8 cellular contexts compared by ENCODE assay signal in genomic region chr11:47524200-47524874, GRCh38. TPM values are rescaled to one million over a fixed set of nuclear protein-coding genes. Genes with fewer than 3 reads are reported as not detected.
DNase-seq lines count a peak whose midpoint lies in the region; TF ChIP-seq lines count a peak whose summit lies in the region.

No MANE protein-coding gene starts in this region.

- H3K9ac ChIP-seq in HUES64 (ENCODE audit: low read depth, low read length) (peak overlapping the region; percentile 39; the same call in 1 of the 2 replicates), skeletal muscle tissue (ENCODE audit: low read depth in 1 of 3, low read length in 3 of 3) (peak overlapping the region; percentile 71 to 77 (median 76))

- H4K20me1 ChIP-seq in hepatocyte (ENCODE audit: insufficient read depth, poor library complexity, severe bottlenecking): peaks cover 96% of the 10 kb centered on the region

- peak; percentile 11 for DNase-seq in COLO668 (lab: John Stamatoyannopoulos, UW; ENCODE audit: unreplicated experiment)
- no peak for DNase-seq in ascending aorta (ENCODE audit: low spot score in 2 of 2)
- DNase-seq in hepatocyte (ENCODE audit: low spot score): peak; percentile 23
- DNase-seq in NCI-H774 (lab: John Stamatoyannopoulos, UW): no peak
- DNase-seq in NCI-H1436 treated with DMSO at 0.1 percent for 48 hours (lab: John Stamatoyannopoulos, UW): no peak
- no peak for DNase-seq in SIG-M5 (lab: John Stamatoyannopoulos, UW)

- peaks cover 96% of the 10 kb centered on the region for H3K79me2 ChIP-seq in hepatocyte

- 55% methylated on average over 9 of the region's 9 CpGs for WGBS in HUES64
- WGBS in hepatocyte (ENCODE audit: low lambda C conversion rate, missing lambda C conversion rate): 45% methylated on average over 9 of the region's 9 CpGs

- intact Hi-C loops in ascending aorta (cut with DNase I): no loop called here

- no peaks in the 10 kb centered on the region for H3K27me3 ChIP-seq in HUES64 (ENCODE audit: insufficient read depth, low read length)
- no peaks in the 10 kb centered on the region for H3K27me3 ChIP-seq in ascending aorta
- no peaks in the 10 kb centered on the region for H3K27me3 ChIP-seq in hepatocyte
- H3K27me3 ChIP-seq in skeletal muscle tissue (ENCODE audit: control insufficient read depth in 3 of 3, insufficient read depth in 3 of 3, low read length in 3 of 3): no peaks in the 10 kb centered on the region

- H3K4me2 ChIP-seq in hepatocyte: peak overlapping the region; percentile 53

- peaks cover 37% of the 10 kb centered on the region for H3K4me1 ChIP-seq in HUES64 (ENCODE audit: insufficient read depth, low read length)
- H3K4me1 ChIP-seq in ascending aorta: peaks cover 7 to 47% of the 10 kb centered on the region in 2 donors
- H3K4me1 ChIP-seq in hepatocyte (ENCODE audit: insufficient read depth): peaks cover 28% of the 10 kb centered on the region
- H3K4me1 ChIP-seq in skeletal muscle tissue (ENCODE audit: control insufficient read depth in 3 of 3, insufficient read depth in 3 of 3, low read length in 3 of 3): peaks cover 42 to 44% (median 44%) of the 10 kb centered on the region in 3 donors

- H3K4me3 ChIP-seq in HUES64 (ENCODE audit: low read length) (no peak overlapping the region), ascending aorta (peak overlapping the region; percentile 10 to 56), hepatocyte (no peak overlapping the region), skeletal muscle tissue (ENCODE audit: low read length in 3 of 3) (peak overlapping the region; percentile 50 to 61 (median 55))

- no peaks in the 10 kb centered on the region for H3K9me2 ChIP-seq in hepatocyte (replicated peaks; ENCODE audit: insufficient read depth)

- peak overlapping the region; percentile 77 for H3K27ac ChIP-seq in HUES64 (ENCODE audit: low read depth, low read length)
- peak overlapping the region; percentile 62 to 87 for H3K27ac ChIP-seq in ascending aorta
- H3K27ac ChIP-seq in hepatocyte: peak overlapping the region; percentile 87
- peak overlapping the region; percentile 91 for H3K27ac ChIP-seq in skeletal muscle tissue (ENCODE audit: low read depth, low read length)

- H3K36me3 ChIP-seq in HUES64 (ENCODE audit: insufficient read depth, low read length): no peaks in the 10 kb centered on the region
- H3K36me3 ChIP-seq in ascending aorta: no peaks in the 10 kb centered on the region
- H3K36me3 ChIP-seq in hepatocyte (replicated peaks; ENCODE audit: insufficient read depth, low read depth): no peaks in the 10 kb centered on the region
- H3K36me3 ChIP-seq in skeletal muscle tissue (ENCODE audit: control insufficient read depth in 3 of 3, insufficient read depth in 3 of 3, low read length in 3 of 3): no peaks in the 10 kb centered on the region

- TF ChIP-seq CTCF in ascending aorta (IDR thresholded peaks at IDR 0.05) (no peak), hepatocyte (IDR thresholded peaks at IDR 0.05; ENCODE audit: poor library complexity) (no peak)

- H2AFZ ChIP-seq in hepatocyte: no peak overlapping the region

- H3K9me3 ChIP-seq in HUES64 (ENCODE audit: insufficient read depth, low read depth, low read length): no peaks in the 10 kb centered on the region
- no peaks in the 10 kb centered on the region for H3K9me3 ChIP-seq in ascending aorta
- H3K9me3 ChIP-seq in hepatocyte (ENCODE audit: low read depth): no peaks in the 10 kb centered on the region
- no peaks in the 10 kb centered on the region for H3K9me3 ChIP-seq in skeletal muscle tissue (ENCODE audit: control insufficient read depth in 3 of 3, low read length in 3 of 3)

RNA-seq across cellular contexts. Expression of gene CELF1, which starts 28.6 kb away (rescaled TPM):
- 83.2 TPM for polyA plus RNA-seq in HUES64 (2013, experiment 1 of 2)
- 73.5 TPM for polyA plus RNA-seq in HUES64 (2013, experiment 2 of 2)
- total RNA-seq in ascending aorta (68.9 TPM), hepatocyte (82.7 and 84.6 TPM in 2 replicates), skeletal muscle tissue (74.6 TPM)
- 59.1 and 70.3 TPM in 2 replicates for polyA plus RNA-seq in hepatocyte

RNA-seq across cellular contexts. Expression of gene PTPMT1, which starts 41.1 kb away (rescaled TPM):
- 42.3 TPM for polyA plus RNA-seq in HUES64 (2013, experiment 1 of 2)
- polyA plus RNA-seq in HUES64 (2013, experiment 2 of 2): 45.5 TPM
- total RNA-seq in ascending aorta (215 TPM), hepatocyte (112 and 120 TPM in 2 replicates), skeletal muscle tissue (18.8 TPM)
- polyA plus RNA-seq in hepatocyte: 100 and 108 TPM in 2 replicates

RNA-seq across cellular contexts. Expression of gene KBTBD4, which starts 54.4 kb away (rescaled TPM):
- 18.0 TPM for polyA plus RNA-seq in HUES64 (2013, experiment 1 of 2)
- 15.2 TPM for polyA plus RNA-seq in HUES64 (2013, experiment 2 of 2)
- total RNA-seq in ascending aorta (14.8 TPM), hepatocyte (18.0 and 18.2 TPM in 2 replicates), skeletal muscle tissue (19.8 TPM)
- polyA plus RNA-seq in hepatocyte: 13.1 and 14.6 TPM in 2 replicates

RNA-seq across cellular contexts. Expression of gene NDUFS3, which starts 54.5 kb away (rescaled TPM):
- 119 TPM for polyA plus RNA-seq in HUES64 (2013, experiment 1 of 2)
- polyA plus RNA-seq in HUES64 (2013, experiment 2 of 2): 110 TPM
- 19.9 TPM for total RNA-seq in ascending aorta
- total RNA-seq in hepatocyte: 65.8 and 92.6 TPM in 2 replicates
- 107 and 125 TPM in 2 replicates for polyA plus RNA-seq in hepatocyte
- 95.5 TPM for total RNA-seq in skeletal muscle tissue

Comparison
In these comparisons a context has a peak if more than half of its experiments do, and no peak if none do; other contexts are left out.
1. DNase-seq: peak in COLO668 (single experiment) and hepatocyte (single experiment); none in ascending aorta (0 of 2), NCI-H774 (single experiment), NCI-H1436 treated with DMSO at 0.1 percent for 48 hours (single experiment) and SIG-M5 (single experiment).
2. H3K4me3 ChIP-seq: peak in ascending aorta (2 of 2) and skeletal muscle tissue (3 of 3); none in HUES64 (single experiment) and hepatocyte (single experiment).
3. Peak in every context shown above with its lines, with median percentiles within 50 percentile points of each other: H3K27ac ChIP-seq.